1 cellular context compared by ENCODE assay signal in genomic region chr4:185255868-185256267, GRCh38.
TF ChIP-seq lines count a peak whose summit lies in the region.

No MANE protein-coding gene starts in this region.

TF ChIP-seq in K562, 482 proteins besides CTCF, POLR2A, EP300 and RAD21:
- TF ChIP-seq ZNF316 (IDR thresholded peaks at IDR 0.05) (peak; percentile 26), CREB3L1 (IDR thresholded peaks at IDR 0.05; ENCODE audit: borderline replicate concordance, low read depth) (no peak)
